Comparison of ENCODE assay signal across 26 cellular contexts in genomic region chr6:107248147-107248546, GRCh38.
"Had no signal": no experiment of that assay in that cellular context is flagged by ENCODE, and none has a peak within 500 bp of the region (broad histone marks: within the 10 kb centered on the region; RNA-seq: fewer than 3 reads in every experiment).

No MANE protein-coding gene starts in this region.

- H3K9me3 Mint-ChIP-seq: activated B cell treated with CpG ODN at 0.5 μM for 24 hours; activated CD4-positive, alpha-beta memory T cell treated with anti-CD3 and anti-CD28 coated beads for 36 hours; activated CD4-positive, alpha-beta T cell treated with anti-CD3 and anti-CD28 coated beads, Interleukin-2, amount 10 ng/mL, durations not matched to agents 7 days and 5 days; activated naive CD4-positive, alpha-beta T cell treated with anti-CD3 and anti-CD28 coated beads for 36 hours; activated T-helper 17 cell treated with anti-CD3 and anti-CD28 coated beads, Interleukin-2, amount 50 U/mL, for 72 hours; IgD-negative memory B cell had no signal

- H3K4me3 Mint-ChIP-seq: activated B cell treated with CpG ODN at 0.5 μM for 24 hours; activated CD4-positive, alpha-beta memory T cell treated with anti-CD3 and anti-CD28 coated beads for 36 hours; activated CD4-positive, alpha-beta T cell treated with anti-CD3 and anti-CD28 coated beads, Interleukin-2, amount 10 ng/mL, durations not matched to agents 7 days and 5 days; activated naive CD4-positive, alpha-beta T cell treated with anti-CD3 and anti-CD28 coated beads for 36 hours; activated naive CD8-positive, alpha-beta T cell; activated T-helper 17 cell treated with anti-CD3 and anti-CD28 coated beads, Interleukin-2, amount 50 U/mL, for 72 hours; IgD-negative memory B cell had no signal

- H3K4me3 ChIP-seq: SJCRH30 had no signal

- DNase-seq: activated B cell treated with CpG ODN at 0.5 μM for 24 hours; activated CD4-positive, alpha-beta memory T cell treated with anti-CD3 and anti-CD28 coated beads for 36 hours; activated CD4-positive, alpha-beta T cell treated with anti-CD3 and anti-CD28 coated beads, Interleukin-2, amount 10 ng/mL, durations not matched to agents 7 days and 5 days; activated gamma-delta T cell; activated naive CD4-positive, alpha-beta T cell treated with anti-CD3 and anti-CD28 coated beads for 36 hours; activated T-cell treated with anti-CD3 and anti-CD28 coated beads for 4 hours; activated T-cell treated with anti-CD3 and anti-CD28 coated beads, Interleukin-2, amount 50 U/mL, for 48 hours; brain microvascular endothelial cell; caudate nucleus; KG1; MV-4-11; NCI-H1092 treated with DMSO at 0.1 percent for 48 hours; NCI-H1417 treated with DMSO at 0.1 percent for 48 hours; NCI-H1694; NCI-H2029; NCI-H2107; NCI-H446; NCI-H524; PC-3; Right ventricle myocardium superior; SJCRH30; SK-N-SH; SW 1271 had no signal

- H3K9me3 ChIP-seq: SJCRH30, SK-N-SH had no signal

- H3K27ac Mint-ChIP-seq: activated B cell treated with CpG ODN at 0.5 μM for 24 hours; activated CD4-positive, alpha-beta memory T cell treated with anti-CD3 and anti-CD28 coated beads for 36 hours; activated CD4-positive, alpha-beta T cell treated with anti-CD3 and anti-CD28 coated beads, Interleukin-2, amount 10 ng/mL, durations not matched to agents 7 days and 5 days; activated naive CD4-positive, alpha-beta T cell treated with anti-CD3 and anti-CD28 coated beads for 36 hours; activated naive CD8-positive, alpha-beta T cell; activated T-helper 17 cell treated with anti-CD3 and anti-CD28 coated beads, Interleukin-2, amount 50 U/mL, for 72 hours; IgD-negative memory B cell had no signal

- H3K36me3 ChIP-seq: brain microvascular endothelial cell, SJCRH30 had no signal

- H3K4me1 Mint-ChIP-seq: activated CD4-positive, alpha-beta T cell treated with anti-CD3 and anti-CD28 coated beads, Interleukin-2, amount 10 ng/mL, durations not matched to agents 7 days and 5 days; activated T-helper 17 cell treated with anti-CD3 and anti-CD28 coated beads, Interleukin-2, amount 50 U/mL, for 72 hours had no signal

- H3K9ac ChIP-seq: SK-N-SH had no signal

- H3K27me3 Mint-ChIP-seq: activated B cell treated with CpG ODN at 0.5 μM for 24 hours; activated CD4-positive, alpha-beta memory T cell treated with anti-CD3 and anti-CD28 coated beads for 36 hours; activated CD4-positive, alpha-beta T cell treated with anti-CD3 and anti-CD28 coated beads, Interleukin-2, amount 10 ng/mL, durations not matched to agents 7 days and 5 days; activated naive CD8-positive, alpha-beta T cell; activated T-helper 17 cell treated with anti-CD3 and anti-CD28 coated beads, Interleukin-2, amount 50 U/mL, for 72 hours; IgD-negative memory B cell had no signal

- H3K27me3 ChIP-seq: brain microvascular endothelial cell, SJCRH30 had no signal

- ATAC-seq: activated T-helper 17 cell treated with anti-CD3 and anti-CD28 coated beads, Interleukin-2, amount 50 U/mL, for 72 hours; PC-3 had no signal

- H3K4me2 ChIP-seq: SK-N-SH had no signal

- H3K27ac ChIP-seq: brain microvascular endothelial cell, SJCRH30 had no signal
